In the genomic region with DNA sequence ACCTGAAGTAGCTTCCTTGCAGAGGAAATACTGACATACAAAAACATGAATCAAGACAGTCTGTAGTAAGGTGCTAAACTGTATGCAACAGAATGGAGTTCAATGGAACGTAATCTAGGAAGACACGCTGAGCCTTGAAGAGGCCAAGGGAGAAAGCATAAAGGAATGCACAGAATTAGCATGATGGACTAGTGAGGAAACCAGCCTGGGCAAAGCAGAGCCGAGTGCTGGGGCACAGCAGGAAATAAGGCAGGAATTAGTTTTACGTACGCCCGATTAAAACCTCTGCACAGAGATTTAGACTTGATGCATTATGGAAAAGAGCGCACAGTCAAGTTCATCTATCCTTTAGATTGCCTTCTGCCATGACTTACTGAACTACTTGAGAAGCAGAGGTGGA, we compare ENCODE assay signal across 1 cellular context.
TF ChIP-seq lines count a peak whose summit lies in the region.

No MANE protein-coding gene starts in this region.

TF ChIP-seq in WTC11, 78 proteins besides CTCF, POLR2A, EP300 and RAD21:
- TF ChIP-seq USF1 (CRISPR knock-in tag; IDR thresholded peaks at IDR 0.05) (no peak), TCF7 (CRISPR knock-in tag; IDR thresholded peaks at IDR 0.05; ENCODE audit: low read depth) (no peak), TP53 (CRISPR knock-in tag; IDR thresholded peaks at IDR 0.05) (no peak), FOXP4 (CRISPR knock-in tag; IDR thresholded peaks at IDR 0.05) (no peak), ATF6 (CRISPR knock-in tag; IDR thresholded peaks at IDR 0.05) (no peak), RELA (CRISPR knock-in tag; IDR thresholded peaks at IDR 0.05; ENCODE audit: borderline replicate concordance) (no peak), KAT7 (CRISPR knock-in tag; IDR thresholded peaks at IDR 0.05; ENCODE audit: borderline replicate concordance) (no peak)
- TF ChIP-seq, protein P1, sequence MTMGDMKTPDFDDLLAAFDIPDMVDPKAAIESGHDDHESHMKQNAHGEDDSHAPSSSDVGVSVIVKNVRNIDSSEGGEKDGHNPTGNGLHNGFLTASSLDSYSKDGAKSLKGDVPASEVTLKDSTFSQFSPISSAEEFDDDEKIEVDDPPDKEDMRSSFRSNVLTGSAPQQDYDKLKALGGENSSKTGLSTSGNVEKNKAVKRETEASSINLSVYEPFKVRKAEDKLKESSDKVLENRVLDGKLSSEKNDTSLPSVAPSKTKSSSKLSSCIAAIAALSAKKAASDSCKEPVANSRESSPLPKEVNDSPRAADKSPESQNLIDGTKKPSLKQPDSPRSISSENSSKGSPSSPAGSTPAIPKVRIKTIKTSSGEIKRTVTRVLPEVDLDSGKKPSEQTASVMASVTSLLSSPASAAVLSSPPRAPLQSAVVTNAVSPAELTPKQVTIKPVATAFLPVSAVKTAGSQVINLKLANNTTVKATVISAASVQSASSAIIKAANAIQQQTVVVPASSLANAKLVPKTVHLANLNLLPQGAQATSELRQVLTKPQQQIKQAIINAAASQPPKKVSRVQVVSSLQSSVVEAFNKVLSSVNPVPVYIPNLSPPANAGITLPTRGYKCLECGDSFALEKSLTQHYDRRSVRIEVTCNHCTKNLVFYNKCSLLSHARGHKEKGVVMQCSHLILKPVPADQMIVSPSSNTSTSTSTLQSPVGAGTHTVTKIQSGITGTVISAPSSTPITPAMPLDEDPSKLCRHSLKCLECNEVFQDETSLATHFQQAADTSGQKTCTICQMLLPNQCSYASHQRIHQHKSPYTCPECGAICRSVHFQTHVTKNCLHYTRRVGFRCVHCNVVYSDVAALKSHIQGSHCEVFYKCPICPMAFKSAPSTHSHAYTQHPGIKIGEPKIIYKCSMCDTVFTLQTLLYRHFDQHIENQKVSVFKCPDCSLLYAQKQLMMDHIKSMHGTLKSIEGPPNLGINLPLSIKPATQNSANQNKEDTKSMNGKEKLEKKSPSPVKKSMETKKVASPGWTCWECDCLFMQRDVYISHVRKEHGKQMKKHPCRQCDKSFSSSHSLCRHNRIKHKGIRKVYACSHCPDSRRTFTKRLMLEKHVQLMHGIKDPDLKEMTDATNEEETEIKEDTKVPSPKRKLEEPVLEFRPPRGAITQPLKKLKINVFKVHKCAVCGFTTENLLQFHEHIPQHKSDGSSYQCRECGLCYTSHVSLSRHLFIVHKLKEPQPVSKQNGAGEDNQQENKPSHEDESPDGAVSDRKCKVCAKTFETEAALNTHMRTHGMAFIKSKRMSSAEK (CRISPR knock-in tag; IDR thresholded peaks at IDR 0.05; ENCODE audit: borderline replicate concordance), result no peak
- TF ChIP-seq, protein P2, sequence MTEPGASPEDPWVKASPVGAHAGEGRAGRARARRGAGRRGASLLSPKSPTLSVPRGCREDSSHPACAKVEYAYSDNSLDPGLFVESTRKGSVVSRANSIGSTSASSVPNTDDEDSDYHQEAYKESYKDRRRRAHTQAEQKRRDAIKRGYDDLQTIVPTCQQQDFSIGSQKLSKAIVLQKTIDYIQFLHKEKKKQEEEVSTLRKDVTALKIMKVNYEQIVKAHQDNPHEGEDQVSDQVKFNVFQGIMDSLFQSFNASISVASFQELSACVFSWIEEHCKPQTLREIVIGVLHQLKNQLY (CRISPR knock-in tag; IDR thresholded peaks at IDR 0.05), result no peak
- TF ChIP-seq, protein P3, sequence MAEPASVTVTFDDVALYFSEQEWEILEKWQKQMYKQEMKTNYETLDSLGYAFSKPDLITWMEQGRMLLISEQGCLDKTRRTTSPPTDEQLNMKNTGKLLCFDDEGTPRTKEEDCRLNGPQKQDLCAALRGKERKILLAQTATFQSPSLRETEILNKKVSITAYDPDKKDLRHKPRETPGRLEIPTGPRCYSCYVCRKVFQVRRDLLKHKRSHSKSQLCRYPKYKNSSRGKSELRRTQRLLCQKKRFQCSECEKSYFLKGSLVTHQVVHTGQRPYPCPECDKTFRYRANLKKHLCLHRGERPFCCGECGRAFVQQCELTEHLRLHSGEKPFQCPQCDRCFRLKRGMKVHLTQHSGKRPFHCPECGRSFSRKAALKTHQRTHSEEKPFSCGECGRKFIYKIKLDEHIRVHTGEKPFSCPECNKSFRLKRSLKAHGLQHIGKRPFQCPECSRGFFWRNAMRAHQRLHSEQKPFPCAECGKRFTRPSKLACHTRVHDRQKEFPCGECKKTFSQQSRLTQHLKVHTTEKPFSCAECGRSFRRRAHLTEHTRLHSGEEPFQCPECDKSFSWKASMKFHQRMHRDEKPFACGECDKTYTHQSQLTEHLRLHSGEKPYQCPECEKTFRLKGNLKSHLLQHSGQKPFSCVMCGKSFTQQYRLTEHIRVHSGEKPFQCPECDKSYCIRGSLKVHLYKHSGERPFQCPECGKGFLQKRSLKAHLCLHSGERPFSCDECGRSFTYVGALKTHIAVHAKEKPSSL (CRISPR knock-in tag; conservative IDR thresholded peaks at IDR 0.05), result no peak
